In the genomic region with DNA sequence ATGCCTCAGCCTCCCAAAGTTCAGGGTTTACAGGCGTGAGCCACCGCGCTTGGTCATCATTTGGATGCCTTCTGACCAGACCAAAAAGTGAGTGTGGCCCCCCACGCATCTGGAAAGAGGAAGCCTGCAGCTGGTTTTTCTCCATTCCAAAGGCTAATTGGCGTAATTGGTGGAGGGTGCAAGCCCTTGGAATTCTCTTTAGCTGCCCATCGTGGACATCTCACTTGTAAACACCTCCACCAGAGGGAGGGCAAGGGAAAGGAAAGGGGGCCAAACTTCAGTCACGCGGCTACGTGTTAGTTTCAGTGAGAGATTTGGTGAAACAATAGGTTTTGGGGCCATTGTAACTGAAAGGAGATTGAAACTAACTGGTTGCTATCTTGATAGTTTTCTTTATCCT, we compare ENCODE assay signal across 1 cellular context.
TF ChIP-seq lines count a peak whose summit lies in the region.

No MANE protein-coding gene starts in this region.

TF ChIP-seq in K562, 482 proteins besides CTCF, POLR2A, EP300 and RAD21 (continued from another document and continues in another):
- TF ChIP-seq, protein P1, sequence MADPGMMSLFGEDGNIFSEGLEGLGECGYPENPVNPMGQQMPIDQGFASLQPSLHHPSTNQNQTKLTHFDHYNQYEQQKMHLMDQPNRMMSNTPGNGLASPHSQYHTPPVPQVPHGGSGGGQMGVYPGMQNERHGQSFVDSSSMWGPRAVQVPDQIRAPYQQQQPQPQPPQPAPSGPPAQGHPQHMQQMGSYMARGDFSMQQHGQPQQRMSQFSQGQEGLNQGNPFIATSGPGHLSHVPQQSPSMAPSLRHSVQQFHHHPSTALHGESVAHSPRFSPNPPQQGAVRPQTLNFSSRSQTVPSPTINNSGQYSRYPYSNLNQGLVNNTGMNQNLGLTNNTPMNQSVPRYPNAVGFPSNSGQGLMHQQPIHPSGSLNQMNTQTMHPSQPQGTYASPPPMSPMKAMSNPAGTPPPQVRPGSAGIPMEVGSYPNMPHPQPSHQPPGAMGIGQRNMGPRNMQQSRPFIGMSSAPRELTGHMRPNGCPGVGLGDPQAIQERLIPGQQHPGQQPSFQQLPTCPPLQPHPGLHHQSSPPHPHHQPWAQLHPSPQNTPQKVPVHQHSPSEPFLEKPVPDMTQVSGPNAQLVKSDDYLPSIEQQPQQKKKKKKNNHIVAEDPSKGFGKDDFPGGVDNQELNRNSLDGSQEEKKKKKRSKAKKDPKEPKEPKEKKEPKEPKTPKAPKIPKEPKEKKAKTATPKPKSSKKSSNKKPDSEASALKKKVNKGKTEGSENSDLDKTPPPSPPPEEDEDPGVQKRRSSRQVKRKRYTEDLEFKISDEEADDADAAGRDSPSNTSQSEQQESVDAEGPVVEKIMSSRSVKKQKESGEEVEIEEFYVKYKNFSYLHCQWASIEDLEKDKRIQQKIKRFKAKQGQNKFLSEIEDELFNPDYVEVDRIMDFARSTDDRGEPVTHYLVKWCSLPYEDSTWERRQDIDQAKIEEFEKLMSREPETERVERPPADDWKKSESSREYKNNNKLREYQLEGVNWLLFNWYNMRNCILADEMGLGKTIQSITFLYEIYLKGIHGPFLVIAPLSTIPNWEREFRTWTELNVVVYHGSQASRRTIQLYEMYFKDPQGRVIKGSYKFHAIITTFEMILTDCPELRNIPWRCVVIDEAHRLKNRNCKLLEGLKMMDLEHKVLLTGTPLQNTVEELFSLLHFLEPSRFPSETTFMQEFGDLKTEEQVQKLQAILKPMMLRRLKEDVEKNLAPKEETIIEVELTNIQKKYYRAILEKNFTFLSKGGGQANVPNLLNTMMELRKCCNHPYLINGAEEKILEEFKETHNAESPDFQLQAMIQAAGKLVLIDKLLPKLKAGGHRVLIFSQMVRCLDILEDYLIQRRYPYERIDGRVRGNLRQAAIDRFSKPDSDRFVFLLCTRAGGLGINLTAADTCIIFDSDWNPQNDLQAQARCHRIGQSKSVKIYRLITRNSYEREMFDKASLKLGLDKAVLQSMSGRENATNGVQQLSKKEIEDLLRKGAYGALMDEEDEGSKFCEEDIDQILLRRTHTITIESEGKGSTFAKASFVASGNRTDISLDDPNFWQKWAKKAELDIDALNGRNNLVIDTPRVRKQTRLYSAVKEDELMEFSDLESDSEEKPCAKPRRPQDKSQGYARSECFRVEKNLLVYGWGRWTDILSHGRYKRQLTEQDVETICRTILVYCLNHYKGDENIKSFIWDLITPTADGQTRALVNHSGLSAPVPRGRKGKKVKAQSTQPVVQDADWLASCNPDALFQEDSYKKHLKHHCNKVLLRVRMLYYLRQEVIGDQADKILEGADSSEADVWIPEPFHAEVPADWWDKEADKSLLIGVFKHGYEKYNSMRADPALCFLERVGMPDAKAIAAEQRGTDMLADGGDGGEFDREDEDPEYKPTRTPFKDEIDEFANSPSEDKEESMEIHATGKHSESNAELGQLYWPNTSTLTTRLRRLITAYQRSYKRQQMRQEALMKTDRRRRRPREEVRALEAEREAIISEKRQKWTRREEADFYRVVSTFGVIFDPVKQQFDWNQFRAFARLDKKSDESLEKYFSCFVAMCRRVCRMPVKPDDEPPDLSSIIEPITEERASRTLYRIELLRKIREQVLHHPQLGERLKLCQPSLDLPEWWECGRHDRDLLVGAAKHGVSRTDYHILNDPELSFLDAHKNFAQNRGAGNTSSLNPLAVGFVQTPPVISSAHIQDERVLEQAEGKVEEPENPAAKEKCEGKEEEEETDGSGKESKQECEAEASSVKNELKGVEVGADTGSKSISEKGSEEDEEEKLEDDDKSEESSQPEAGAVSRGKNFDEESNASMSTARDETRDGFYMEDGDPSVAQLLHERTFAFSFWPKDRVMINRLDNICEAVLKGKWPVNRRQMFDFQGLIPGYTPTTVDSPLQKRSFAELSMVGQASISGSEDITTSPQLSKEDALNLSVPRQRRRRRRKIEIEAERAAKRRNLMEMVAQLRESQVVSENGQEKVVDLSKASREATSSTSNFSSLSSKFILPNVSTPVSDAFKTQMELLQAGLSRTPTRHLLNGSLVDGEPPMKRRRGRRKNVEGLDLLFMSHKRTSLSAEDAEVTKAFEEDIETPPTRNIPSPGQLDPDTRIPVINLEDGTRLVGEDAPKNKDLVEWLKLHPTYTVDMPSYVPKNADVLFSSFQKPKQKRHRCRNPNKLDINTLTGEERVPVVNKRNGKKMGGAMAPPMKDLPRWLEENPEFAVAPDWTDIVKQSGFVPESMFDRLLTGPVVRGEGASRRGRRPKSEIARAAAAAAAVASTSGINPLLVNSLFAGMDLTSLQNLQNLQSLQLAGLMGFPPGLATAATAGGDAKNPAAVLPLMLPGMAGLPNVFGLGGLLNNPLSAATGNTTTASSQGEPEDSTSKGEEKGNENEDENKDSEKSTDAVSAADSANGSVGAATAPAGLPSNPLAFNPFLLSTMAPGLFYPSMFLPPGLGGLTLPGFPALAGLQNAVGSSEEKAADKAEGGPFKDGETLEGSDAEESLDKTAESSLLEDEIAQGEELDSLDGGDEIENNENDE (IDR thresholded peaks at IDR 0.05; ENCODE audit: low read depth, low read length): no peak
- TF ChIP-seq SLC30A9 (CRISPR knock-in tag; IDR thresholded peaks at IDR 0.05) (no peak), L3MBTL2 (IDR thresholded peaks at IDR 0.05) (peak; percentile 49; the same call in 1 of the 2 replicates), ELF1 (tag; IDR thresholded peaks at IDR 0.05) (0 out of 2 replicates have a peak, but pooled peaks have one; percentile 19), CXXC5 (CRISPR knock-in tag; IDR thresholded peaks at IDR 0.05) (peak; percentile 44), SPI1 (IDR thresholded peaks at IDR 0.05; ENCODE audit: borderline replicate concordance, low read depth, low read length) (peak; percentile 73), ZNF668 (CRISPR knock-in tag; IDR thresholded peaks at IDR 0.05) (no peak), NFXL1 (CRISPR knock-in tag; IDR thresholded peaks at IDR 0.05) (no peak), SOX6 (IDR thresholded peaks at IDR 0.05) (peak; percentile 88), BRD4 (IDR thresholded peaks at IDR 0.05) (no peak), SAFB2 (IDR thresholded peaks at IDR 0.05; ENCODE audit: borderline replicate concordance, low read depth, low read length, severe bottlenecking) (no peak), ARNT (IDR thresholded peaks at IDR 0.05) (no peak), ZNF589 (CRISPR knock-in tag; IDR thresholded peaks at IDR 0.05; ENCODE audit: low read depth) (no peak), BRD9 (IDR thresholded peaks at IDR 0.05; ENCODE audit: low read depth, partially characterized antibody) (peak; percentile 25), BHLHE40 (IDR thresholded peaks at IDR 0.05; ENCODE audit: low read length) (peak; percentile 74), HDAC1 (IDR thresholded peaks at IDR 0.05) (no peak), HDAC6 (IDR thresholded peaks at IDR 0.05; ENCODE audit: low read depth, low read length) (no peak)
- TF ChIP-seq, protein P2, sequence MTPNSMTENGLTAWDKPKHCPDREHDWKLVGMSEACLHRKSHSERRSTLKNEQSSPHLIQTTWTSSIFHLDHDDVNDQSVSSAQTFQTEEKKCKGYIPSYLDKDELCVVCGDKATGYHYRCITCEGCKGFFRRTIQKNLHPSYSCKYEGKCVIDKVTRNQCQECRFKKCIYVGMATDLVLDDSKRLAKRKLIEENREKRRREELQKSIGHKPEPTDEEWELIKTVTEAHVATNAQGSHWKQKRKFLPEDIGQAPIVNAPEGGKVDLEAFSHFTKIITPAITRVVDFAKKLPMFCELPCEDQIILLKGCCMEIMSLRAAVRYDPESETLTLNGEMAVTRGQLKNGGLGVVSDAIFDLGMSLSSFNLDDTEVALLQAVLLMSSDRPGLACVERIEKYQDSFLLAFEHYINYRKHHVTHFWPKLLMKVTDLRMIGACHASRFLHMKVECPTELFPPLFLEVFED (CRISPR knock-in tag; conservative IDR thresholded peaks at IDR 0.05): no peak
- TF ChIP-seq, protein P3, sequence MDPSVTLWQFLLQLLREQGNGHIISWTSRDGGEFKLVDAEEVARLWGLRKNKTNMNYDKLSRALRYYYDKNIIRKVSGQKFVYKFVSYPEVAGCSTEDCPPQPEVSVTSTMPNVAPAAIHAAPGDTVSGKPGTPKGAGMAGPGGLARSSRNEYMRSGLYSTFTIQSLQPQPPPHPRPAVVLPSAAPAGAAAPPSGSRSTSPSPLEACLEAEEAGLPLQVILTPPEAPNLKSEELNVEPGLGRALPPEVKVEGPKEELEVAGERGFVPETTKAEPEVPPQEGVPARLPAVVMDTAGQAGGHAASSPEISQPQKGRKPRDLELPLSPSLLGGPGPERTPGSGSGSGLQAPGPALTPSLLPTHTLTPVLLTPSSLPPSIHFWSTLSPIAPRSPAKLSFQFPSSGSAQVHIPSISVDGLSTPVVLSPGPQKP (CRISPR knock-in tag; IDR thresholded peaks at IDR 0.05): no peak
- TF ChIP-seq, protein P4, sequence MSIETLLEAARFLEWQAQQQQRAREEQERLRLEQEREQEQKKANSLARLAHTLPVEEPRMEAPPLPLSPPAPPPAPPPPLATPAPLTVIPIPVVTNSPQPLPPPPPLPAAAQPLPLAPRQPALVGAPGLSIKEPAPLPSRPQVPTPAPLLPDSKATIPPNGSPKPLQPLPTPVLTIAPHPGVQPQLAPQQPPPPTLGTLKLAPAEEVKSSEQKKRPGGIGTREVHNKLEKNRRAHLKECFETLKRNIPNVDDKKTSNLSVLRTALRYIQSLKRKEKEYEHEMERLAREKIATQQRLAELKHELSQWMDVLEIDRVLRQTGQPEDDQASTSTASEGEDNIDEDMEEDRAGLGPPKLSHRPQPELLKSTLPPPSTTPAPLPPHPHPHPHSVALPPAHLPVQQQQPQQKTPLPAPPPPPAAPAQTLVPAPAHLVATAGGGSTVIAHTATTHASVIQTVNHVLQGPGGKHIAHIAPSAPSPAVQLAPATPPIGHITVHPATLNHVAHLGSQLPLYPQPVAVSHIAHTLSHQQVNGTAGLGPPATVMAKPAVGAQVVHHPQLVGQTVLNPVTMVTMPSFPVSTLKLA (conservative IDR thresholded peaks at IDR 0.05): no peak
- TF ChIP-seq, protein P5, sequence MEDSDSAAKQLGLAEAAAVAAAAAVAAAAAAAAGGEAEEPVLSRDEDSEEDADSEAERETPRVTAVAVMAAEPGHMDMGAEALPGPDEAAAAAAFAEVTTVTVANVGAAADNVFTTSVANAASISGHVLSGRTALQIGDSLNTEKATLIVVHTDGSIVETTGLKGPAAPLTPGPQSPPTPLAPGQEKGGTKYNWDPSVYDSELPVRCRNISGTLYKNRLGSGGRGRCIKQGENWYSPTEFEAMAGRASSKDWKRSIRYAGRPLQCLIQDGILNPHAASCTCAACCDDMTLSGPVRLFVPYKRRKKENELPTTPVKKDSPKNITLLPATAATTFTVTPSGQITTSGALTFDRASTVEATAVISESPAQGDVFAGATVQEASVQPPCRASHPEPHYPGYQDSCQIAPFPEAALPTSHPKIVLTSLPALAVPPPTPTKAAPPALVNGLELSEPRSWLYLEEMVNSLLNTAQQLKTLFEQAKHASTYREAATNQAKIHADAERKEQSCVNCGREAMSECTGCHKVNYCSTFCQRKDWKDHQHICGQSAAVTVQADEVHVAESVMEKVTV (CRISPR knock-in tag; IDR thresholded peaks at IDR 0.05): peak; percentile 67
